Comparison of ENCODE assay signal across 10 cellular contexts in the genomic region with DNA sequence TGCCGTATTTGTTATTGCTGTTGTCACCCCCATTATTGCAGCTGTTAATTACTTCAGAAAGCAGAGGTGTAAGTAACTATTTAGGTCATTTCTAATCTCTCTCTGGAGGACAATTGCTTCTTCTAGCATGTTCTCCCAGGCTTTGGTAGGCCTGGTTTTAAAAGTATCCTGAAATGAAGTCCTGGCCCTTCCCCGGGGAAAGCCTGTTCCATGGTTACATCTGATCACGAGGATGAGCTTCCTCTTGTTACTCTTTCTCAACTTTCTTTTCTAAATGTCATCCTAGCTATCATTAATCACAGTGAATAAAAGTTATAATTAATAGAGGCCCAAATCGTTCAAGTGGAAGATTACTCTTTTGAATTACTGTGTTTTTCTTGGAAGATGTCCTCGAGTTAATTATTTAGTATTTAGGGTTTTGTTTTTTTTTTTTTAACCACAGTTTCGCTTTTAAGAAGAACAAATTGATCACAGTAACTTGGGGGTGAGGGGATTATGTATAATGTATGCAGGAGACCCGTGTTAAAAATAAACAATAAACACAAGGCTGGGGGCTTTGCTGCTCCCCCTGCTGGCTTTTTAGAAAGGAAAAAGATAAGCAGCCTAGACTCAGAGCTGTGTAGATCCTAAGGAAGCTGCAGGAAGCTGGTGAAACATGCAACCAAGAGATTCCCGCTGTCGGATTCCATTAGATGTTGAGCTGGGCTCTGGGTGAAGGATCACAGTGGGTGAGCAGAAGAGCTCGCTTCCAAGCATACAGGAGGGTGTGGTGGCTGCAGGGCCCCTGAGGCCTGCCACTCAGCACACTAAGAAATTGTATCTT.
DNase-seq lines count a peak whose midpoint lies in the region; TF ChIP-seq lines count a peak whose summit lies in the region.
"Had no signal": no experiment of that assay in that cellular context is flagged by ENCODE, and none has a peak within 500 bp of the region (broad histone marks: within the 10 kb centered on the region; RNA-seq: fewer than 3 reads in every experiment).

No MANE protein-coding gene starts in this region.

- H3K79me1 ChIP-seq in neuronal stem cell (ENCODE audit: low read depth, low read length), result no peaks in the 10 kb centered on the region

- no peak overlapping the region for H4K8ac ChIP-seq in neuronal stem cell (ENCODE audit: low read depth, low read length)

- no peaks in the 10 kb centered on the region for H3K4me1 ChIP-seq in Karpas-422 (ENCODE audit: low read length)
- H3K4me1 ChIP-seq in neuronal stem cell (ENCODE audit: control insufficient read depth in 2 of 2, insufficient read depth in 1 of 2, low read depth in 1 of 2, low read length in 2 of 2), result peaks cover 0 to 19% of the 10 kb centered on the region in 2 donors

- no peak overlapping the region for H3K23ac ChIP-seq in neuronal stem cell (ENCODE audit: low read depth, low read length, poor library complexity)

- no peak overlapping the region for H2AFZ ChIP-seq in Karpas-422 (ENCODE audit: low read length)
- peak overlapping the region; percentile 51 for H2AFZ ChIP-seq in neuronal stem cell (ENCODE audit: low read length)

- H3K4me3 ChIP-seq in Karpas-422 (ENCODE audit: low read length), result no peak overlapping the region
- no peak overlapping the region for H3K4me3 ChIP-seq in cardiac fibroblast (replicated peaks in 1 of 2; ENCODE audit: low read depth in 2 of 2, low read length in 2 of 2)
- H3K4me3 ChIP-seq in neuronal stem cell (ENCODE audit: low read length in 2 of 2), result no peak overlapping the region

- TF ChIP-seq CTCF in cardiac fibroblast (IDR thresholded peaks at IDR 0.05; ENCODE audit: low read depth, low read length), result peak; percentile 30

- no peak overlapping the region for H4K91ac ChIP-seq in neuronal stem cell (ENCODE audit: low read depth, low read length, poor library complexity)

- H3K4ac ChIP-seq in neuronal stem cell (ENCODE audit: low read length), result no peak overlapping the region

- H4K20me1 ChIP-seq in Karpas-422 (ENCODE audit: insufficient read depth, low read depth, low read length), result no peaks in the 10 kb centered on the region

- no peak overlapping the region for H2BK5ac ChIP-seq in neuronal stem cell (ENCODE audit: low read length)

- no peaks in the 10 kb centered on the region for H3K79me2 ChIP-seq in Karpas-422 (ENCODE audit: low read length)

- H3K36me3 ChIP-seq in Karpas-422 (ENCODE audit: insufficient read depth, low read length) (no peaks in the 10 kb centered on the region), neuronal stem cell (replicated peaks in 1 of 2; ENCODE audit: control insufficient read depth in 2 of 2, insufficient read depth in 2 of 2, low read length in 2 of 2) (no peaks in the 10 kb centered on the region)

- H2AK5ac ChIP-seq in neuronal stem cell (ENCODE audit: low read depth, low read length), result no peak overlapping the region

- H3K9me2 ChIP-seq in Karpas-422 (replicated peaks; ENCODE audit: insufficient read depth, low read length), result no peaks in the 10 kb centered on the region

- H3K9me3 ChIP-seq in Karpas-422 (ENCODE audit: low read length) (no peaks in the 10 kb centered on the region), neuronal stem cell (replicated peaks in 1 of 2; ENCODE audit: control insufficient read depth in 2 of 2, insufficient read depth in 1 of 2, low read depth in 1 of 2, low read length in 2 of 2) (no peaks in the 10 kb centered on the region)

- peak overlapping the region; percentile 22 for H3K18ac ChIP-seq in neuronal stem cell (ENCODE audit: low read length)

- H2BK120ac ChIP-seq in neuronal stem cell (ENCODE audit: low read depth, low read length), result no peak overlapping the region

- no peak overlapping the region for H3K9ac ChIP-seq in Karpas-422 (ENCODE audit: low read length)
- H3K9ac ChIP-seq in neuronal stem cell (ENCODE audit: low read depth, low read length, poor library complexity), result no peak overlapping the region

- no CpG with 5 or more reads among the region's 10 CpGs for WGBS in neuronal stem cell (ENCODE audit: extremely low coverage in 2 of 2, insufficient read length in 2 of 2, insufficient replicate concordance in 1 of 2), 2 donors

- no peak overlapping the region for H3K14ac ChIP-seq in neuronal stem cell (ENCODE audit: low read length)

- H2BK12ac ChIP-seq in neuronal stem cell (ENCODE audit: low read length), result no peak overlapping the region

- H3K27ac ChIP-seq in Karpas-422 (ENCODE audit: low read length) (no peak overlapping the region), neuronal stem cell (replicated peaks; ENCODE audit: low read length) (no peak overlapping the region)

- peak; percentile 30 for DNase-seq in DMS 273 (lab: John Stamatoyannopoulos, UW; ENCODE audit: unreplicated experiment)
- no peak for DNase-seq in DMS 273 treated with DMSO at 0.1 percent for 48 hours (lab: John Stamatoyannopoulos, UW)
- peak; percentile 45 for DNase-seq in Karpas-422
- peak; percentile 18 to 27 for DNase-seq in cardiac fibroblast (ENCODE audit: low read depth in 2 of 2)
- DNase-seq in neuronal stem cell (ENCODE audit: low spot score), result no peak
- no peak for DNase-seq in activated gamma-delta T cell (lab: John Stamatoyannopoulos, UW)
- DNase-seq in DMS114 treated with DMSO at 0.1 percent for 48 hours (lab: John Stamatoyannopoulos, UW; ENCODE audit: unreplicated experiment), result no peak
- DNase-seq in cerebellum (ENCODE audit: low spot score), result no peak
- DNase-seq: central memory CD4-positive, alpha-beta T cell; NCI-H1694 treated with DMSO at 0.1 percent for 48 hours had no signal

- H2BK15ac ChIP-seq in neuronal stem cell (ENCODE audit: low read length), result no peak overlapping the region

- H3K27me3 ChIP-seq in Karpas-422 (ENCODE audit: low read length) (no peaks in the 10 kb centered on the region), neuronal stem cell (ENCODE audit: control insufficient read depth in 3 of 3, insufficient read depth in 3 of 3, low read depth in 1 of 3, low read length in 3 of 3) (peaks cover 0 to 16% (median 0%) of the 10 kb centered on the region in 3 experiments)

- no peak overlapping the region for H3K4me2 ChIP-seq in Karpas-422 (ENCODE audit: low read depth, low read length, poor library complexity, severe bottlenecking)
- H3K4me2 ChIP-seq in neuronal stem cell (ENCODE audit: insufficient read depth, low read length, poor library complexity, severe bottlenecking), result no peak overlapping the region

Comparison
In these comparisons a context has a peak if more than half of its experiments do, and no peak if none do; other contexts are left out.
1. DNase-seq: peak in DMS 273 (single experiment), Karpas-422 (single experiment) and cardiac fibroblast (2 of 2); none in DMS 273 treated with DMSO at 0.1 percent for 48 hours (single experiment), neuronal stem cell (single experiment), activated gamma-delta T cell (single experiment), DMS114 treated with DMSO at 0.1 percent for 48 hours (single experiment) and cerebellum (single experiment).